1 cellular context compared by ENCODE assay signal in the genomic region with DNA sequence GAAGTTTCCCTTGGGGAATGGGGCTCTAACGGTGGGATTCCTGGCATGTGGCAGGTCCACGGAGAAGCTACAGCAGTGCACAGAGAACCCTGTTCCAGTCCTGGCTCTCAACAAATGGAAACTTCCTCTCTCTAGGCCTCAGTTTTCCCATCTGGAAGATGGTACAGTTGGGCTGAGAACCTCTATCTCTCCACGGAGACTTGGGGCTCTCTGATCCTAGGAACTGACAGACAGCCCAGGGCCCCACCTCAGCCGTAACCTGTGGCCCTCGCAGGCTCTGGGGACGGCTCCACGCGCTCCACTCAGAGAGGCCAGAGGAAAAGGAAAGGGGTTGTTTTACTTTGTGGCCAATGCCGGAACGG.
A peak's percentile ranks its signal among the peaks of the same experiment; 100 is the strongest.
TF ChIP-seq lines count a peak whose summit lies in the region.

No MANE protein-coding gene starts in this region.

TF ChIP-seq in HepG2, 621 proteins besides CTCF, POLR2A, EP300 and RAD21 (continued from another document and continues in another):
- TF ChIP-seq RNF2 (conservative IDR thresholded peaks at IDR 0.05; ENCODE audit: low read depth) = 0 out of 2 replicates have a peak, but pooled peaks have one; percentile 5
- no peak for TF ChIP-seq ZFP90 (CRISPR knock-in tag; IDR thresholded peaks at IDR 0.05; ENCODE audit: borderline replicate concordance)
- peak; percentile 51; the same call in 1 of the 2 replicates for TF ChIP-seq ZNF546 (CRISPR knock-in tag; conservative IDR thresholded peaks at IDR 0.05)
- no peak for TF ChIP-seq KAT8 (CRISPR knock-in tag; IDR thresholded peaks at IDR 0.05)
- no peak for TF ChIP-seq ZNF841 (CRISPR knock-in tag; IDR thresholded peaks at IDR 0.05; ENCODE audit: borderline replicate concordance)
- no peak for TF ChIP-seq CC2D1A (CRISPR knock-in tag; IDR thresholded peaks at IDR 0.05)
- no peak for TF ChIP-seq ZC3H4 (CRISPR knock-in tag; IDR thresholded peaks at IDR 0.05; ENCODE audit: borderline replicate concordance)
- TF ChIP-seq ZNF768 (CRISPR knock-in tag; IDR thresholded peaks at IDR 0.05) = peak; percentile 35; the same call in 1 of the 2 replicates
- TF ChIP-seq, protein P1, sequence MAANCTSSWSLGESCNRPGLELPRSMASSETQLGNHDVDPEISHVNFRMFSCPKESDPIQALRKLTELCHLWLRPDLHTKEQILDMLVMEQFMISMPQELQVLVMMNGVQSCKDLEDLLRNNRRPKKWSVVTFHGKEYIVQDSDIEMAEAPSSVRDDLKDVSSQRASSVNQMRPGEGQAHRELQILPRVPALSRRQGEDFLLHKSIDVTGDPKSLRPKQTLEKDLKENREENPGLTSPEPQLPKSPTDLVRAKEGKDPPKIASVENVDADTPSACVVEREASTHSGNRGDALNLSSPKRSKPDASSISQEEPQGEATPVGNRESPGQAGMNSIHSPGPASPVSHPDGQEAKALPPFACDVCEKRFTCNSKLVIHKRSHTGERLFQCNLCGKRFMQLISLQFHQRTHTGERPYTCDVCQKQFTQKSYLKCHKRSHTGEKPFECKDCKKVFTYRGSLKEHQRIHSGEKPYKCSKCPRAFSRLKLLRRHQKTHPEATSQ (CRISPR knock-in tag; IDR thresholded peaks at IDR 0.05; ENCODE audit: borderline replicate concordance) = no peak
- no peak for TF ChIP-seq GTF3A (CRISPR knock-in tag; conservative IDR thresholded peaks at IDR 0.05)
- no peak for TF ChIP-seq WIZ (CRISPR knock-in tag; IDR thresholded peaks at IDR 0.05)
- no peak for TF ChIP-seq AHDC1 (CRISPR knock-in tag; IDR thresholded peaks at IDR 0.05; ENCODE audit: borderline replicate concordance)
- TF ChIP-seq ZNF777 (CRISPR knock-in tag; IDR thresholded peaks at IDR 0.05) = no peak
- TF ChIP-seq ZNF101 (CRISPR knock-in tag; IDR thresholded peaks at IDR 0.05; ENCODE audit: borderline replicate concordance, low read depth) = no peak
- no peak for TF ChIP-seq ZFP36 (IDR thresholded peaks at IDR 0.05; ENCODE audit: borderline replicate concordance, low read depth, low read length, partially characterized antibody)
- TF ChIP-seq RXRA (CRISPR knock-in tag; IDR thresholded peaks at IDR 0.05) = no peak
- no peak for TF ChIP-seq RORA (CRISPR knock-in tag; IDR thresholded peaks at IDR 0.05)
- no peak for TF ChIP-seq ZNF512B (CRISPR knock-in tag; IDR thresholded peaks at IDR 0.05; ENCODE audit: borderline replicate concordance)
- no peak for TF ChIP-seq SIN3B (IDR thresholded peaks at IDR 0.05; ENCODE audit: low read length)
- TF ChIP-seq SP4 (CRISPR knock-in tag; IDR thresholded peaks at IDR 0.05) = no peak
- TF ChIP-seq, protein P2, sequence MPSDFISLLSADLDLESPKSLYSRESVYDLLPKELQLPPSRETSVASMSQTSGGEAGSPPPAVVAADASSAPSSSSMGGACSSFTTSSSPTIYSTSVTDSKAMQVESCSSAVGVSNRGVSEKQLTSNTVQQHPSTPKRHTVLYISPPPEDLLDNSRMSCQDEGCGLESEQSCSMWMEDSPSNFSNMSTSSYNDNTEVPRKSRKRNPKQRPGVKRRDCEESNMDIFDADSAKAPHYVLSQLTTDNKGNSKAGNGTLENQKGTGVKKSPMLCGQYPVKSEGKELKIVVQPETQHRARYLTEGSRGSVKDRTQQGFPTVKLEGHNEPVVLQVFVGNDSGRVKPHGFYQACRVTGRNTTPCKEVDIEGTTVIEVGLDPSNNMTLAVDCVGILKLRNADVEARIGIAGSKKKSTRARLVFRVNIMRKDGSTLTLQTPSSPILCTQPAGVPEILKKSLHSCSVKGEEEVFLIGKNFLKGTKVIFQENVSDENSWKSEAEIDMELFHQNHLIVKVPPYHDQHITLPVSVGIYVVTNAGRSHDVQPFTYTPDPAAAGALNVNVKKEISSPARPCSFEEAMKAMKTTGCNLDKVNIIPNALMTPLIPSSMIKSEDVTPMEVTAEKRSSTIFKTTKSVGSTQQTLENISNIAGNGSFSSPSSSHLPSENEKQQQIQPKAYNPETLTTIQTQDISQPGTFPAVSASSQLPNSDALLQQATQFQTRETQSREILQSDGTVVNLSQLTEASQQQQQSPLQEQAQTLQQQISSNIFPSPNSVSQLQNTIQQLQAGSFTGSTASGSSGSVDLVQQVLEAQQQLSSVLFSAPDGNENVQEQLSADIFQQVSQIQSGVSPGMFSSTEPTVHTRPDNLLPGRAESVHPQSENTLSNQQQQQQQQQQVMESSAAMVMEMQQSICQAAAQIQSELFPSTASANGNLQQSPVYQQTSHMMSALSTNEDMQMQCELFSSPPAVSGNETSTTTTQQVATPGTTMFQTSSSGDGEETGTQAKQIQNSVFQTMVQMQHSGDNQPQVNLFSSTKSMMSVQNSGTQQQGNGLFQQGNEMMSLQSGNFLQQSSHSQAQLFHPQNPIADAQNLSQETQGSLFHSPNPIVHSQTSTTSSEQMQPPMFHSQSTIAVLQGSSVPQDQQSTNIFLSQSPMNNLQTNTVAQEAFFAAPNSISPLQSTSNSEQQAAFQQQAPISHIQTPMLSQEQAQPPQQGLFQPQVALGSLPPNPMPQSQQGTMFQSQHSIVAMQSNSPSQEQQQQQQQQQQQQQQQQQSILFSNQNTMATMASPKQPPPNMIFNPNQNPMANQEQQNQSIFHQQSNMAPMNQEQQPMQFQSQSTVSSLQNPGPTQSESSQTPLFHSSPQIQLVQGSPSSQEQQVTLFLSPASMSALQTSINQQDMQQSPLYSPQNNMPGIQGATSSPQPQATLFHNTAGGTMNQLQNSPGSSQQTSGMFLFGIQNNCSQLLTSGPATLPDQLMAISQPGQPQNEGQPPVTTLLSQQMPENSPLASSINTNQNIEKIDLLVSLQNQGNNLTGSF (CRISPR knock-in tag; IDR thresholded peaks at IDR 0.05) = no peak
- no peak for TF ChIP-seq TCF7 (IDR thresholded peaks at IDR 0.05; ENCODE audit: low read depth)
- TF ChIP-seq, protein P3, sequence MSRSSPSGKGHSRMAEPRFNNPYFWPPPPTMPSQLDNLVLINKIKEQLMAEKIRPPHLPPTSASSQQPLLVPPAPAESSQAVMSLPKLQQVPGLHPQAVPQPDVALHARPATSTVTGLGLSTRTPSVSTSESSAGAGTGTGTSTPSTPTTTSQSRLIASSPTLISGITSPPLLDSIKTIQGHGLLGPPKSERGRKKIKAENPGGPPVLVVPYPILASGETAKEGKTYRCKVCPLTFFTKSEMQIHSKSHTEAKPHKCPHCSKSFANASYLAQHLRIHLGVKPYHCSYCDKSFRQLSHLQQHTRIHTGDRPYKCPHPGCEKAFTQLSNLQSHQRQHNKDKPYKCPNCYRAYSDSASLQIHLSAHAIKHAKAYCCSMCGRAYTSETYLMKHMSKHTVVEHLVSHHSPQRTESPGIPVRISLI (CRISPR knock-in tag; IDR thresholded peaks at IDR 0.05; ENCODE audit: borderline replicate concordance) = no peak
- TF ChIP-seq ZNF556 (CRISPR knock-in tag; IDR thresholded peaks at IDR 0.05; ENCODE audit: borderline replicate concordance) = no peak
- TF ChIP-seq ZNF629 (CRISPR knock-in tag; conservative IDR thresholded peaks at IDR 0.05) = peak; percentile 99
- no peak for TF ChIP-seq ZBTB43 (CRISPR knock-in tag; conservative IDR thresholded peaks at IDR 0.05)
- no peak for TF ChIP-seq ZNF251 (CRISPR knock-in tag; IDR thresholded peaks at IDR 0.05)
- TF ChIP-seq, protein P4, sequence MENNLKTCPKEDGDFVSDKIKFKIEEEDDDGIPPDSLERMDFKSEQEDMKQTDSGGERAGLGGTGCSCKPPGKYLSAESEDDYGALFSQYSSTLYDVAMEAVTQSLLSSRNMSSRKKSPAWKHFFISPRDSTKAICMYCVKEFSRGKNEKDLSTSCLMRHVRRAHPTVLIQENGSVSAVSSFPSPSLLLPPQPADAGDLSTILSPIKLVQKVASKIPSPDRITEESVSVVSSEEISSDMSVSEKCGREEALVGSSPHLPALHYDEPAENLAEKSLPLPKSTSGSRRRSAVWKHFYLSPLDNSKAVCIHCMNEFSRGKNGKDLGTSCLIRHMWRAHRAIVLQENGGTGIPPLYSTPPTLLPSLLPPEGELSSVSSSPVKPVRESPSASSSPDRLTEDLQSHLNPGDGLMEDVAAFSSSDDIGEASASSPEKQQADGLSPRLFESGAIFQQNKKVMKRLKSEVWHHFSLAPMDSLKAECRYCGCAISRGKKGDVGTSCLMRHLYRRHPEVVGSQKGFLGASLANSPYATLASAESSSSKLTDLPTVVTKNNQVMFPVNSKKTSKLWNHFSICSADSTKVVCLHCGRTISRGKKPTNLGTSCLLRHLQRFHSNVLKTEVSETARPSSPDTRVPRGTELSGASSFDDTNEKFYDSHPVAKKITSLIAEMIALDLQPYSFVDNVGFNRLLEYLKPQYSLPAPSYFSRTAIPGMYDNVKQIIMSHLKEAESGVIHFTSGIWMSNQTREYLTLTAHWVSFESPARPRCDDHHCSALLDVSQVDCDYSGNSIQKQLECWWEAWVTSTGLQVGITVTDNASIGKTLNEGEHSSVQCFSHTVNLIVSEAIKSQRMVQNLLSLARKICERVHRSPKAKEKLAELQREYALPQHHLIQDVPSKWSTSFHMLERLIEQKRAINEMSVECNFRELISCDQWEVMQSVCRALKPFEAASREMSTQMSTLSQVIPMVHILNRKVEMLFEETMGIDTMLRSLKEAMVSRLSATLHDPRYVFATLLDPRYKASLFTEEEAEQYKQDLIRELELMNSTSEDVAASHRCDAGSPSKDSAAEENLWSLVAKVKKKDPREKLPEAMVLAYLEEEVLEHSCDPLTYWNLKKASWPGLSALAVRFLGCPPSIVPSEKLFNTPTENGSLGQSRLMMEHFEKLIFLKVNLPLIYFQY (CRISPR knock-in tag; IDR thresholded peaks at IDR 0.05; ENCODE audit: borderline replicate concordance) = no peak
- peak; percentile 6; the same call in 1 of the 2 replicates for TF ChIP-seq RXRB (CRISPR knock-in tag; IDR thresholded peaks at IDR 0.05; ENCODE audit: borderline replicate concordance)
- no peak for TF ChIP-seq RFX5 (IDR thresholded peaks at IDR 0.05; ENCODE audit: low read depth, low read length)
- no peak for TF ChIP-seq ZNF746 (CRISPR knock-in tag; IDR thresholded peaks at IDR 0.05)
- TF ChIP-seq FOXM1 (CRISPR knock-in tag; IDR thresholded peaks at IDR 0.05) = no peak
- TF ChIP-seq ZNF33A (CRISPR knock-in tag; IDR thresholded peaks at IDR 0.05; ENCODE audit: borderline replicate concordance) = no peak
